ENCODE assay signal across 19 cellular contexts in genomic region chr7:153389261-153389660, GRCh38.
DNase-seq lines count a peak whose midpoint lies in the region; ATAC-seq, FAIRE-seq and TF ChIP-seq lines count a peak whose summit lies in the region.
"Had no signal": no experiment of that assay in that cellular context is flagged by ENCODE, and none has a peak within 500 bp of the region (broad histone marks: within the 10 kb centered on the region; RNA-seq: fewer than 3 reads in every experiment).

No MANE protein-coding gene starts in this region.

- no peak overlapping the region for H2BK120ac ChIP-seq in trophoblast cell (ENCODE audit: insufficient read depth, low read length, poor library complexity)

- WGBS in esophagus muscularis mucosa = 36% methylated on average over 3 of the region's 3 CpGs
- WGBS in right cardiac atrium = 46% methylated on average over 3 of the region's 3 CpGs
- WGBS in trophoblast cell (ENCODE audit: extremely low coverage, insufficient coverage, insufficient read length) = no CpG with 5 or more reads among the region's 3 CpGs

- ATAC-seq in right cardiac atrium (peak; percentile 83 to 90), gastrocnemius medialis (peak; percentile 74 to 89), GM18502 (IDR thresholded peaks at IDR 0.05; ENCODE audit: poor library complexity, unreplicated experiment) (no peak)
- ATAC-seq: GM23338 had no signal

- H3K36me3 ChIP-seq in bronchial epithelial cell (ENCODE audit: control insufficient read depth, insufficient read depth, low read length) = no peaks in the 10 kb centered on the region
- H3K36me3 ChIP-seq in esophagus muscularis mucosa = no peaks in the 10 kb centered on the region
- no peaks in the 10 kb centered on the region for H3K36me3 ChIP-seq in gastrocnemius medialis
- H3K36me3 ChIP-seq in trophoblast cell (ENCODE audit: control insufficient read depth in 1 of 2, insufficient read depth in 2 of 2, low read length in 2 of 2) = no peaks in the 10 kb centered on the region

- H4K8ac ChIP-seq in trophoblast cell (ENCODE audit: low read depth, low read length) = no peak overlapping the region

- no peak overlapping the region for H3K4me3 ChIP-seq in bronchial epithelial cell (ENCODE audit: low read depth, low read length)
- no peak overlapping the region for H3K4me3 ChIP-seq in esophagus muscularis mucosa
- H3K4me3 ChIP-seq in right cardiac atrium (ENCODE audit: low read length) = no peak overlapping the region
- H3K4me3 ChIP-seq in gastrocnemius medialis = no peak overlapping the region
- no peak overlapping the region for H3K4me3 ChIP-seq in trophoblast cell (ENCODE audit: low read depth, low read length)
- H3K4me3 ChIP-seq: GM23338 had no signal

- H2AFZ ChIP-seq in trophoblast cell (ENCODE audit: insufficient read depth, low read length, poor library complexity) = no peak overlapping the region
- H2AFZ ChIP-seq: GM23338 had no signal

- no peaks in the 10 kb centered on the region for H3K79me1 ChIP-seq in trophoblast cell (ENCODE audit: low read length)

- H2AK5ac ChIP-seq in trophoblast cell (ENCODE audit: low read length) = no peak overlapping the region

- in situ Hi-C loops in gastrocnemius medialis (cut with MboI; ENCODE audit: low sequenced_read_pairs in 4 of 4) = no loop called here

- H3K9me3 ChIP-seq in esophagus muscularis mucosa (peaks cover 0 to 8% (median 2%) of the 10 kb centered on the region in 4 donors), right cardiac atrium (ENCODE audit: control insufficient read depth, low read length) (no peaks in the 10 kb centered on the region), gastrocnemius medialis (no peaks in the 10 kb centered on the region), trophoblast cell (ENCODE audit: insufficient read depth, low read depth, low read length) (peaks cover 12% of the 10 kb centered on the region)

- no peak overlapping the region for H3K4me2 ChIP-seq in trophoblast cell (ENCODE audit: low read length)
- H3K4me2 ChIP-seq: GM23338 had no signal

- no peak overlapping the region for H4K12ac ChIP-seq in trophoblast cell (ENCODE audit: low read depth, low read length)

- intact Hi-C loops in esophagus muscularis mucosa (cut with DNase I) (no loop called here), right cardiac atrium (cut with DNase I) (no loop called here), gastrocnemius medialis (cut with DNase I; ENCODE audit: low total_unique reads) (no loop called here)

- no peak overlapping the region for H3K4ac ChIP-seq in trophoblast cell (ENCODE audit: low read depth, low read length)

- H3K14ac ChIP-seq in trophoblast cell (ENCODE audit: low read length) = no peak overlapping the region

- H2BK5ac ChIP-seq in trophoblast cell (ENCODE audit: low read depth, low read length, poor library complexity) = no peak overlapping the region

- peak; percentile 40 for TF ChIP-seq EP300 in esophagus muscularis mucosa (IDR thresholded peaks at IDR 0.05)

- H3K9ac ChIP-seq in trophoblast cell (ENCODE audit: low read length) = no peak overlapping the region

- H3K27me3 ChIP-seq in bronchial epithelial cell (ENCODE audit: control insufficient read depth, insufficient read depth, low read length) (no peaks in the 10 kb centered on the region), esophagus muscularis mucosa (no peaks in the 10 kb centered on the region), right cardiac atrium (ENCODE audit: control insufficient read depth, insufficient read depth) (no peaks in the 10 kb centered on the region), gastrocnemius medialis (no peaks in the 10 kb centered on the region), trophoblast cell (ENCODE audit: insufficient read depth, low read length) (no peaks in the 10 kb centered on the region)

- H2BK12ac ChIP-seq in trophoblast cell (ENCODE audit: low read length) = no peak overlapping the region

- H3K23ac ChIP-seq in trophoblast cell (ENCODE audit: low read length) = no peak overlapping the region

- H3K27ac ChIP-seq in esophagus muscularis mucosa (replicated peaks in 1 of 4) = peak overlapping the region; percentile 66 to 78 (median 74)
- no peak overlapping the region for H3K27ac ChIP-seq in right cardiac atrium (ENCODE audit: low read length)
- H3K27ac ChIP-seq in gastrocnemius medialis = no peak overlapping the region
- H3K27ac ChIP-seq in trophoblast cell (ENCODE audit: low read depth, low read length) = no peak overlapping the region

- H3K18ac ChIP-seq in trophoblast cell (ENCODE audit: low read length) = no peak overlapping the region

- H4K91ac ChIP-seq in trophoblast cell (ENCODE audit: low read depth, low read length) = no peak overlapping the region

- TF ChIP-seq POLR2A in esophagus muscularis mucosa (IDR thresholded peaks at IDR 0.05; ENCODE audit: low read depth) (no peak), gastrocnemius medialis (IDR thresholded peaks at IDR 0.05) (no peak)

- H3K79me2 ChIP-seq in trophoblast cell (ENCODE audit: control insufficient read depth, insufficient read depth, low read length, poor library complexity) = no peaks in the 10 kb centered on the region

- peak; percentile 42 for DNase-seq in bronchial epithelial cell (ENCODE audit: low read depth)
- DNase-seq in esophagus muscularis mucosa (ENCODE audit: extremely low spot score) = peak; percentile 83
- DNase-seq in right cardiac atrium = no peak
- peak in 1 of 2 donors; percentile 35 for DNase-seq in gastrocnemius medialis
- DNase-seq in retina = no peak
- DNase-seq in HuH-7 (ENCODE audit: low spot score) = no peak
- no peak for DNase-seq in trophoblast cell
- DNase-seq: ACHN, C1 segment of cervical spinal cord, DMS79, HCEC 1CT, NCI-H1105 treated with DMSO at 0.1 percent for 48 hours, NCI-H1694, NCI-H226, NCI-H524, NCI-H82 had no signal

- FAIRE-seq in bronchial epithelial cell (lab: Jason Lieb, UNC) = no peak
- FAIRE-seq: GM12892 had no signal

- no peak for TF ChIP-seq CTCF in bronchial epithelial cell (IDR thresholded peaks at IDR 0.05; ENCODE audit: insufficient read depth, low read length, severe bottlenecking)
- peak in 1 of 3 experiments; percentile 17 for TF ChIP-seq CTCF in esophagus muscularis mucosa (IDR thresholded peaks at IDR 0.05)
- no peak for TF ChIP-seq CTCF in gastrocnemius medialis (IDR thresholded peaks at IDR 0.05 in 4 of 5, conservative IDR thresholded peaks at IDR 0.05 in 1 of 5)

- H3K4me1 ChIP-seq in esophagus muscularis mucosa (peaks cover 0 to 38% (median 34%) of the 10 kb centered on the region in 4 donors), right cardiac atrium (ENCODE audit: control insufficient read depth, insufficient read depth, low read length) (no peaks in the 10 kb centered on the region), gastrocnemius medialis (no peaks in the 10 kb centered on the region), trophoblast cell (ENCODE audit: control insufficient read depth in 1 of 2, insufficient read depth in 2 of 2, low read length in 2 of 2) (no peaks in the 10 kb centered on the region)

Comparison
In these comparisons a context has a peak if more than half of its experiments do, and no peak if none do; other contexts are left out.
1. DNase-seq: peak in bronchial epithelial cell (single experiment) and esophagus muscularis mucosa (single experiment); none in right cardiac atrium (0 of 3), retina (single experiment), HuH-7 (single experiment) and trophoblast cell (0 of 2).
2. H3K27ac ChIP-seq: peak in esophagus muscularis mucosa (4 of 4); none in right cardiac atrium (single experiment), gastrocnemius medialis (0 of 4) and trophoblast cell (single experiment).